1 cellular context compared by ENCODE assay signal in genomic region chr13:73058741-73059459, GRCh38.
A peak's percentile ranks its signal among the peaks of the same experiment; 100 is the strongest.
TF ChIP-seq lines count a peak whose summit lies in the region.

KLF5 (plus strand) TSS chr13:73059005; CDS start chr13:73059328, 323 bp downstream.

TF ChIP-seq in GM12878, 131 proteins besides CTCF, POLR2A, EP300 and RAD21 (continued from another document and continues in another):
- TF ChIP-seq ZNF687 (IDR thresholded peaks at IDR 0.05) (no peak), MLLT1 (IDR thresholded peaks at IDR 0.05) (no peak), PRDM15 (CRISPR knock-in tag; IDR thresholded peaks at IDR 0.05) (no peak), FOS (IDR thresholded peaks at IDR 0.05; ENCODE audit: borderline replicate concordance, extremely low read depth, insufficient read length) (peak; percentile 77), SREBF1 (IDR thresholded peaks at IDR 0.05; ENCODE audit: low read length) (no peak), CHD2 (IDR thresholded peaks at IDR 0.05; ENCODE audit: borderline replicate concordance, low read depth, low read length) (peak; percentile 88), NBN (IDR thresholded peaks at IDR 0.05) (peak; percentile 39; the same call in 1 of the 2 replicates), BRCA1 (IDR thresholded peaks at IDR 0.05; ENCODE audit: low read depth, low read length) (no peak), POU2F2 (IDR thresholded peaks at IDR 0.05; ENCODE audit: borderline replicate concordance, low read depth, low read length) (no peak), CREB1 (IDR thresholded peaks at IDR 0.05; ENCODE audit: low read depth) (peak; percentile 50; the same call in 1 of the 2 replicates), ZSCAN29 (IDR thresholded peaks at IDR 0.05) (no peak), SMC3 (IDR thresholded peaks at IDR 0.05; ENCODE audit: borderline replicate concordance, low read length) (no peak), TCF7 (IDR thresholded peaks at IDR 0.05; ENCODE audit: borderline replicate concordance) (no peak), SIN3A (IDR thresholded peaks at IDR 0.05; ENCODE audit: low read depth, low read length) (no peak; the same call in 1 of the 2 replicates), CEBPZ (IDR thresholded peaks at IDR 0.05; ENCODE audit: low read depth, low read length) (no peak), MTA2 (IDR thresholded peaks at IDR 0.05; ENCODE audit: low read depth) (no peak), PBX3 (IDR thresholded peaks at IDR 0.05; ENCODE audit: insufficient replicate concordance, low read depth, low read length) (peak; percentile 98), GABPA (IDR thresholded peaks at IDR 0.05; ENCODE audit: low read depth) (no peak), ATF3 (IDR thresholded peaks at IDR 0.05; ENCODE audit: borderline replicate concordance, extremely low read depth, low read depth, low read length) (no peak), CREM (IDR thresholded peaks at IDR 0.05; ENCODE audit: low read depth) (no peak), TBL1XR1 (IDR thresholded peaks at IDR 0.05; ENCODE audit: low read depth, low read length) (no peak), POLR2AphosphoS5 (IDR thresholded peaks at IDR 0.05; ENCODE audit: low read length) (no peak), ZBTB40 (IDR thresholded peaks at IDR 0.05; ENCODE audit: borderline replicate concordance) (no peak; the same call in 1 of the 2 replicates), NFYA (IDR thresholded peaks at IDR 0.05; ENCODE audit: borderline replicate concordance, low read depth, low read length) (peak; percentile 54), HCFC1 (IDR thresholded peaks at IDR 0.05; ENCODE audit: low read length) (no peak), BCLAF1 (IDR thresholded peaks at IDR 0.05) (no peak)
